Comparison of ENCODE assay signal across 1 cellular context in the genomic region with DNA sequence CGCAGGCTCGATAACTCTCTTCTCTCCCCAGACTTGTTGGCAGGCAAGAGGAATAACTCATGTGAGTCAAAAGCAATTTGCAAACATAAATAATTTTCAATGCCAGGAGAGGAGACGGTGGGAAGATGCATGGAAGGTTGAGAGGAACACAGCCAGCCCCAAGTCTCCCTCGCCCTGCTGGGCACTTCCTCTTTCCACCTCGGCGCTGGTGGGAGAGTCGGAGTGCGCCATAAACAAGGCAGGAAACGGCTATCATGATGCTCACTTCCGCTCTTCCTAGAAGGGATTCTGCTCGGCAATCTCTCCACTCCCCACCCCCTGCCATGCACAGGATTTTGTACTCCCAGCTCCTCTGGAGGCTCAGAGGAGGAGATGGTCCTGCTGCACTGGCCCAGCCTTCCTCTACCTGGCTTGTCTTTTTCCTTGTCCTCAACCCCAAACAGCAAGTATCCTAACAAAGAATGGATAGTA.
TF ChIP-seq lines count a peak whose summit lies in the region.

No MANE protein-coding gene starts in this region.

TF ChIP-seq in K562, 482 proteins besides CTCF, POLR2A, EP300 and RAD21 (continues in another document):
- TF ChIP-seq, protein P1, sequence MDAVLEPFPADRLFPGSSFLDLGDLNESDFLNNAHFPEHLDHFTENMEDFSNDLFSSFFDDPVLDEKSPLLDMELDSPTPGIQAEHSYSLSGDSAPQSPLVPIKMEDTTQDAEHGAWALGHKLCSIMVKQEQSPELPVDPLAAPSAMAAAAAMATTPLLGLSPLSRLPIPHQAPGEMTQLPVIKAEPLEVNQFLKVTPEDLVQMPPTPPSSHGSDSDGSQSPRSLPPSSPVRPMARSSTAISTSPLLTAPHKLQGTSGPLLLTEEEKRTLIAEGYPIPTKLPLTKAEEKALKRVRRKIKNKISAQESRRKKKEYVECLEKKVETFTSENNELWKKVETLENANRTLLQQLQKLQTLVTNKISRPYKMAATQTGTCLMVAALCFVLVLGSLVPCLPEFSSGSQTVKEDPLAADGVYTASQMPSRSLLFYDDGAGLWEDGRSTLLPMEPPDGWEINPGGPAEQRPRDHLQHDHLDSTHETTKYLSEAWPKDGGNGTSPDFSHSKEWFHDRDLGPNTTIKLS (IDR thresholded peaks at IDR 0.05; ENCODE audit: borderline replicate concordance, low read depth), result 0 out of 2 replicates have a peak, but pooled peaks have one; percentile 57
- TF ChIP-seq FOXK2 (conservative IDR thresholded peaks at IDR 0.05 in 1 of 2, IDR thresholded peaks at IDR 0.05 in 1 of 2; ENCODE audit: low read depth in 2 of 2), result peak; percentile 95 to 96
- TF ChIP-seq, protein P2, sequence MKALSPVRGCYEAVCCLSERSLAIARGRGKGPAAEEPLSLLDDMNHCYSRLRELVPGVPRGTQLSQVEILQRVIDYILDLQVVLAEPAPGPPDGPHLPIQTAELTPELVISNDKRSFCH (CRISPR knock-in tag; IDR thresholded peaks at IDR 0.05), result no peak
- TF ChIP-seq, protein P2 (tag; IDR thresholded peaks at IDR 0.05), result peak; percentile 63
- peak; percentile 70; the same call in 1 of the 2 replicates for TF ChIP-seq DMBX1 (CRISPR knock-in tag; IDR thresholded peaks at IDR 0.05; ENCODE audit: borderline replicate concordance)
- TF ChIP-seq TAF9B (IDR thresholded peaks at IDR 0.05; ENCODE audit: partially characterized antibody), result peak; percentile 69
- no peak for TF ChIP-seq ADNP (tag; IDR thresholded peaks at IDR 0.05)
- no peak for TF ChIP-seq CREB1 (IDR thresholded peaks at IDR 0.05)
- TF ChIP-seq CREB1 (CRISPR knock-in tag; IDR thresholded peaks at IDR 0.05), result peak; percentile 58; the same call in 1 of the 2 replicates
- peak; percentile 51; the same call in 1 of the 2 replicates for TF ChIP-seq ZKSCAN1 (IDR thresholded peaks at IDR 0.05; ENCODE audit: low read depth, low read length)
- TF ChIP-seq POLR2AphosphoS5 (IDR thresholded peaks at IDR 0.05; ENCODE audit: control insufficient read depth, insufficient read depth, low read depth, low read length), result peak; percentile 74
- TF ChIP-seq, protein P3, sequence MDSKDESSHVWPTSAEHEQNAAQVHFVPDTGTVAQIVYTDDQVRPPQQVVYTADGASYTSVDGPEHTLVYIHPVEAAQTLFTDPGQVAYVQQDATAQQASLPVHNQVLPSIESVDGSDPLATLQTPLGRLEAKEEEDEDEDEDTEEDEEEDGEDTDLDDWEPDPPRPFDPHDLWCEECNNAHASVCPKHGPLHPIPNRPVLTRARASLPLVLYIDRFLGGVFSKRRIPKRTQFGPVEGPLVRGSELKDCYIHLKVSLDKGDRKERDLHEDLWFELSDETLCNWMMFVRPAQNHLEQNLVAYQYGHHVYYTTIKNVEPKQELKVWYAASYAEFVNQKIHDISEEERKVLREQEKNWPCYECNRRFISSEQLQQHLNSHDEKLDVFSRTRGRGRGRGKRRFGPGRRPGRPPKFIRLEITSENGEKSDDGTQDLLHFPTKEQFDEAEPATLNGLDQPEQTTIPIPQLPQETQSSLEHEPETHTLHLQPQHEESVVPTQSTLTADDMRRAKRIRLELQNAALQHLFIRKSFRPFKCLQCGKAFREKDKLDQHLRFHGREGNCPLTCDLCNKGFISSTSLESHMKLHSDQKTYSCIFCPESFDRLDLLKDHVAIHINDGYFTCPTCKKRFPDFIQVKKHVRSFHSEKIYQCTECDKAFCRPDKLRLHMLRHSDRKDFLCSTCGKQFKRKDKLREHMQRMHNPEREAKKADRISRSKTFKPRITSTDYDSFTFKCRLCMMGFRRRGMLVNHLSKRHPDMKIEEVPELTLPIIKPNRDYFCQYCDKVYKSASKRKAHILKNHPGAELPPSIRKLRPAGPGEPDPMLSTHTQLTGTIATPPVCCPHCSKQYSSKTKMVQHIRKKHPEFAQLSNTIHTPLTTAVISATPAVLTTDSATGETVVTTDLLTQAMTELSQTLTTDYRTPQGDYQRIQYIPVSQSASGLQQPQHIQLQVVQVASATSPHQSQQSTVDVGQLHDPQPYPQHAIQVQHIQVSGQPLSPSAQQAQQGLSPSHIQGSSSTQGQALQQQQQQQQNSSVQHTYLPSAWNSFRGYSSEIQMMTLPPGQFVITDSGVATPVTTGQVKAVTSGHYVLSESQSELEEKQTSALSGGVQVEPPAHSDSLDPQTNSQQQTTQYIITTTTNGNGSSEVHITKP (IDR thresholded peaks at IDR 0.05; ENCODE audit: partially characterized antibody), result peak; percentile 63
- TF ChIP-seq, protein P4, sequence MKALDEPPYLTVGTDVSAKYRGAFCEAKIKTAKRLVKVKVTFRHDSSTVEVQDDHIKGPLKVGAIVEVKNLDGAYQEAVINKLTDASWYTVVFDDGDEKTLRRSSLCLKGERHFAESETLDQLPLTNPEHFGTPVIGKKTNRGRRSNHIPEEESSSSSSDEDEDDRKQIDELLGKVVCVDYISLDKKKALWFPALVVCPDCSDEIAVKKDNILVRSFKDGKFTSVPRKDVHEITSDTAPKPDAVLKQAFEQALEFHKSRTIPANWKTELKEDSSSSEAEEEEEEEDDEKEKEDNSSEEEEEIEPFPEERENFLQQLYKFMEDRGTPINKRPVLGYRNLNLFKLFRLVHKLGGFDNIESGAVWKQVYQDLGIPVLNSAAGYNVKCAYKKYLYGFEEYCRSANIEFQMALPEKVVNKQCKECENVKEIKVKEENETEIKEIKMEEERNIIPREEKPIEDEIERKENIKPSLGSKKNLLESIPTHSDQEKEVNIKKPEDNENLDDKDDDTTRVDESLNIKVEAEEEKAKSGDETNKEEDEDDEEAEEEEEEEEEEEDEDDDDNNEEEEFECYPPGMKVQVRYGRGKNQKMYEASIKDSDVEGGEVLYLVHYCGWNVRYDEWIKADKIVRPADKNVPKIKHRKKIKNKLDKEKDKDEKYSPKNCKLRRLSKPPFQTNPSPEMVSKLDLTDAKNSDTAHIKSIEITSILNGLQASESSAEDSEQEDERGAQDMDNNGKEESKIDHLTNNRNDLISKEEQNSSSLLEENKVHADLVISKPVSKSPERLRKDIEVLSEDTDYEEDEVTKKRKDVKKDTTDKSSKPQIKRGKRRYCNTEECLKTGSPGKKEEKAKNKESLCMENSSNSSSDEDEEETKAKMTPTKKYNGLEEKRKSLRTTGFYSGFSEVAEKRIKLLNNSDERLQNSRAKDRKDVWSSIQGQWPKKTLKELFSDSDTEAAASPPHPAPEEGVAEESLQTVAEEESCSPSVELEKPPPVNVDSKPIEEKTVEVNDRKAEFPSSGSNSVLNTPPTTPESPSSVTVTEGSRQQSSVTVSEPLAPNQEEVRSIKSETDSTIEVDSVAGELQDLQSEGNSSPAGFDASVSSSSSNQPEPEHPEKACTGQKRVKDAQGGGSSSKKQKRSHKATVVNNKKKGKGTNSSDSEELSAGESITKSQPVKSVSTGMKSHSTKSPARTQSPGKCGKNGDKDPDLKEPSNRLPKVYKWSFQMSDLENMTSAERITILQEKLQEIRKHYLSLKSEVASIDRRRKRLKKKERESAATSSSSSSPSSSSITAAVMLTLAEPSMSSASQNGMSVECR (CRISPR knock-in tag; IDR thresholded peaks at IDR 0.05), result peak; percentile 18; the same call in 1 of the 2 replicates
- TF ChIP-seq KDM1A (IDR thresholded peaks at IDR 0.05), result peak in 1 of 2 experiments; percentile 78; a peak in 2 of 4 replicates
- TF ChIP-seq, protein P5, sequence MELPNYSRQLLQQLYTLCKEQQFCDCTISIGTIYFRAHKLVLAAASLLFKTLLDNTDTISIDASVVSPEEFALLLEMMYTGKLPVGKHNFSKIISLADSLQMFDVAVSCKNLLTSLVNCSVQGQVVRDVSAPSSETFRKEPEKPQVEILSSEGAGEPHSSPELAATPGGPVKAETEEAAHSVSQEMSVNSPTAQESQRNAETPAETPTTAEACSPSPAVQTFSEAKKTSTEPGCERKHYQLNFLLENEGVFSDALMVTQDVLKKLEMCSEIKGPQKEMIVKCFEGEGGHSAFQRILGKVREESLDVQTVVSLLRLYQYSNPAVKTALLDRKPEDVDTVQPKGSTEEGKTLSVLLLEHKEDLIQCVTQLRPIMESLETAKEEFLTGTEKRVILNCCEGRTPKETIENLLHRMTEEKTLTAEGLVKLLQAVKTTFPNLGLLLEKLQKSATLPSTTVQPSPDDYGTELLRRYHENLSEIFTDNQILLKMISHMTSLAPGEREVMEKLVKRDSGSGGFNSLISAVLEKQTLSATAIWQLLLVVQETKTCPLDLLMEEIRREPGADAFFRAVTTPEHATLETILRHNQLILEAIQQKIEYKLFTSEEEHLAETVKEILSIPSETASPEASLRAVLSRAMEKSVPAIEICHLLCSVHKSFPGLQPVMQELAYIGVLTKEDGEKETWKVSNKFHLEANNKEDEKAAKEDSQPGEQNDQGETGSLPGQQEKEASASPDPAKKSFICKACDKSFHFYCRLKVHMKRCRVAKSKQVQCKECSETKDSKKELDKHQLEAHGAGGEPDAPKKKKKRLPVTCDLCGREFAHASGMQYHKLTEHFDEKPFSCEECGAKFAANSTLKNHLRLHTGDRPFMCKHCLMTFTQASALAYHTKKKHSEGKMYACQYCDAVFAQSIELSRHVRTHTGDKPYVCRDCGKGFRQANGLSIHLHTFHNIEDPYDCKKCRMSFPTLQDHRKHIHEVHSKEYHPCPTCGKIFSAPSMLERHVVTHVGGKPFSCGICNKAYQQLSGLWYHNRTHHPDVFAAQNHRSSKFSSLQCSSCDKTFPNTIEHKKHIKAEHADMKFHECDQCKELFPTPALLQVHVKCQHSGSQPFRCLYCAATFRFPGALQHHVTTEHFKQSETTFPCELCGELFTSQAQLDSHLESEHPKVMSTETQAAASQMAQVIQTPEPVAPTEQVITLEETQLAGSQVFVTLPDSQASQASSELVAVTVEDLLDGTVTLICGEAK (IDR thresholded peaks at IDR 0.05), result peak; percentile 84
- TF ChIP-seq, protein P5 (CRISPR knock-in tag; IDR thresholded peaks at IDR 0.05), result no peak
- TF ChIP-seq, protein P6, sequence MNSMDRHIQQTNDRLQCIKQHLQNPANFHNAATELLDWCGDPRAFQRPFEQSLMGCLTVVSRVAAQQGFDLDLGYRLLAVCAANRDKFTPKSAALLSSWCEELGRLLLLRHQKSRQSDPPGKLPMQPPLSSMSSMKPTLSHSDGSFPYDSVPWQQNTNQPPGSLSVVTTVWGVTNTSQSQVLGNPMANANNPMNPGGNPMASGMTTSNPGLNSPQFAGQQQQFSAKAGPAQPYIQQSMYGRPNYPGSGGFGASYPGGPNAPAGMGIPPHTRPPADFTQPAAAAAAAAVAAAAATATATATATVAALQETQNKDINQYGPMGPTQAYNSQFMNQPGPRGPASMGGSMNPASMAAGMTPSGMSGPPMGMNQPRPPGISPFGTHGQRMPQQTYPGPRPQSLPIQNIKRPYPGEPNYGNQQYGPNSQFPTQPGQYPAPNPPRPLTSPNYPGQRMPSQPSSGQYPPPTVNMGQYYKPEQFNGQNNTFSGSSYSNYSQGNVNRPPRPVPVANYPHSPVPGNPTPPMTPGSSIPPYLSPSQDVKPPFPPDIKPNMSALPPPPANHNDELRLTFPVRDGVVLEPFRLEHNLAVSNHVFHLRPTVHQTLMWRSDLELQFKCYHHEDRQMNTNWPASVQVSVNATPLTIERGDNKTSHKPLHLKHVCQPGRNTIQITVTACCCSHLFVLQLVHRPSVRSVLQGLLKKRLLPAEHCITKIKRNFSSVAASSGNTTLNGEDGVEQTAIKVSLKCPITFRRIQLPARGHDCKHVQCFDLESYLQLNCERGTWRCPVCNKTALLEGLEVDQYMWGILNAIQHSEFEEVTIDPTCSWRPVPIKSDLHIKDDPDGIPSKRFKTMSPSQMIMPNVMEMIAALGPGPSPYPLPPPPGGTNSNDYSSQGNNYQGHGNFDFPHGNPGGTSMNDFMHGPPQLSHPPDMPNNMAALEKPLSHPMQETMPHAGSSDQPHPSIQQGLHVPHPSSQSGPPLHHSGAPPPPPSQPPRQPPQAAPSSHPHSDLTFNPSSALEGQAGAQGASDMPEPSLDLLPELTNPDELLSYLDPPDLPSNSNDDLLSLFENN (IDR thresholded peaks at IDR 0.05; ENCODE audit: low read depth in 2 of 2, low read length in 2 of 2), result 0 out of 4 replicates have a peak, but pooled peaks of 1 of the 2 experiments have one; percentile 40
- peak; percentile 73 for TF ChIP-seq MTA3 (IDR thresholded peaks at IDR 0.05; ENCODE audit: borderline replicate concordance)
- TF ChIP-seq FOXK1 (CRISPR knock-in tag; IDR thresholded peaks at IDR 0.05; ENCODE audit: borderline replicate concordance), result peak; percentile 93
- TF ChIP-seq ARID1B (IDR thresholded peaks at IDR 0.05), result peak; percentile 66
- peak; percentile 50 for TF ChIP-seq ZFP36 (IDR thresholded peaks at IDR 0.05; ENCODE audit: low read depth, low read length, partially characterized antibody)
- TF ChIP-seq DACH1 (IDR thresholded peaks at IDR 0.05; ENCODE audit: partially characterized antibody), result no peak
